In the genomic region with DNA sequence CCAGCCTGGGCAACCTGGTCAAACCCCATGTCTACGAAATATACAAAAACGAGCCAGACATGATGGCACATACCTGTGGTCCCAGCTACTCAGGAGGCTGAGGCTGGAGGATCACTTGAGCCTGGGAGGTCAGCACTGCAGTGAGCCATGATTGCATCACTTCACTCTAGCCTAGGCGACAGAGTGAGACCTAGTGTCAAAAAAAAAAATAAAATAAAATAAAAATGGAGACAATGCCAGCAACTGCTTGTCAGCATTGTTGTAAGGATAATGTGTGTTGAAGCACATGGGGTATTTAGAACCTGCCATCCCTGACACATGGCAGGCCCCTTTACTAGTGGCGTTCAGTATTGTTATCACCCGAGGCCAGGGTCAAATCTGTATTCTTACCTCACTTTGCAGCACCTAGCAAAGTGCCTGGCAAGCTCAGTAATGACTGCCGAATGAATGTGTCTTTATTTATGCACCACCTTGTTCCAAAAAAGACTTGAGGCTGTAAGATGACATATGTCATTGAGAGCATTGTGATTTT, we compare ENCODE assay signal across 18 cellular contexts. TPM values are rescaled to one million over a fixed set of nuclear protein-coding genes. Genes with fewer than 3 reads are reported as not detected.
DNase-seq lines count a peak whose midpoint lies in the region; ATAC-seq and TF ChIP-seq lines count a peak whose summit lies in the region.
"Had no signal": no experiment of that assay in that cellular context is flagged by ENCODE, and none has a peak within 500 bp of the region (broad histone marks: within the 10 kb centered on the region; RNA-seq: fewer than 3 reads in every experiment).

No MANE protein-coding gene starts in this region.

- H4K20me1 ChIP-seq in Loucy (ENCODE audit: insufficient read depth, low read length, poor library complexity, severe bottlenecking) = no peaks in the 10 kb centered on the region

- H3K79me2 ChIP-seq in Loucy (ENCODE audit: insufficient read depth, low read length) = no peaks in the 10 kb centered on the region

- H3K27ac Mint-ChIP-seq in activated CD4-positive, alpha-beta T cell treated with anti-CD3 and anti-CD28 coated beads, Interleukin-2, amount 10 ng/mL, durations not matched to agents 7 days and 5 days = peak overlapping the region; percentile 92
- peak overlapping the region; percentile 94 for H3K27ac Mint-ChIP-seq in activated naive CD8-positive, alpha-beta T cell treated with anti-CD3 and anti-CD28 coated beads, Interleukin-2, amount 10 ng/mL, durations not matched to agents 7 days and 5 days
- peak overlapping the region; percentile 86 for H3K27ac Mint-ChIP-seq in nephron progenitor cell

- TF ChIP-seq CTCF in Loucy (conservative IDR thresholded peaks at IDR 0.05; ENCODE audit: low read length) (no peak), nephron progenitor cell (IDR thresholded peaks at IDR 0.05) (no peak), esophagus muscularis mucosa (IDR thresholded peaks at IDR 0.05) (no peak)

- intact Hi-C loops in esophagus muscularis mucosa (cut with DNase I) = no loop called here

- POLR2A ChIA-PET in activated CD4-positive, alpha-beta T cell treated with anti-CD3 and anti-CD28 coated beads, Interleukin-2, amount 10 ng/mL, durations not matched to agents 7 days and 5 days (lab: Charles Lee) = no interaction called here
- POLR2A ChIA-PET in activated naive CD8-positive, alpha-beta T cell treated with anti-CD3 and anti-CD28 coated beads, Interleukin-2, amount 10 ng/mL, durations not matched to agents 7 days and 5 days (lab: Charles Lee) = interaction anchor here (1.5 to 6.9 kb wide), 5 partner anchors 10 to 26 kb away, joined by 4 to 83 read pairs (median 6); no protein-coding TSS in a partner anchor

- no peak for DNase-seq in activated CD4-positive, alpha-beta T cell treated with anti-CD3 and anti-CD28 coated beads, Interleukin-2, amount 10 ng/mL, durations not matched to agents 7 days and 5 days
- DNase-seq in activated CD4-positive, alpha-beta T cell treated with anti-CD3 and anti-CD28 coated beads for 48 hours = no peak
- DNase-seq in activated naive CD8-positive, alpha-beta T cell treated with anti-CD3 and anti-CD28 coated beads, Interleukin-2, amount 10 ng/mL, durations not matched to agents 7 days and 5 days = no peak
- DNase-seq in nephron progenitor cell (no peak), esophagus muscularis mucosa (ENCODE audit: extremely low spot score) (no peak), C1 segment of cervical spinal cord (lab: John Stamatoyannopoulos, UW) (no peak), iPS-NIHi7 (ENCODE audit: extremely low spot score) (no peak)
- DNase-seq: Calu3, hippocampal formation, NCI-H1105 treated with DMSO at 0.1 percent for 48 hours, NCI-H2171 treated with DMSO at 0.1 percent for 48 hours, SIG-M5, upper lobe of left lung had no signal

- H3K36me3 ChIP-seq in Loucy (ENCODE audit: insufficient read depth, low read length) = no peaks in the 10 kb centered on the region
- H3K36me3 ChIP-seq in esophagus muscularis mucosa = no peaks in the 10 kb centered on the region
- H3K36me3 ChIP-seq: upper lobe of left lung had no signal

- peak overlapping the region; percentile 51 for H3K4me3 Mint-ChIP-seq in activated CD4-positive, alpha-beta T cell treated with anti-CD3 and anti-CD28 coated beads, Interleukin-2, amount 10 ng/mL, durations not matched to agents 7 days and 5 days
- H3K4me3 Mint-ChIP-seq in activated naive CD8-positive, alpha-beta T cell treated with anti-CD3 and anti-CD28 coated beads, Interleukin-2, amount 10 ng/mL, durations not matched to agents 7 days and 5 days = peak overlapping the region; percentile 66
- no peak overlapping the region for H3K4me3 Mint-ChIP-seq in nephron progenitor cell

- H3K9me3 Mint-ChIP-seq in activated CD4-positive, alpha-beta T cell treated with anti-CD3 and anti-CD28 coated beads, Interleukin-2, amount 10 ng/mL, durations not matched to agents 7 days and 5 days = no peaks in the 10 kb centered on the region
- H3K9me3 Mint-ChIP-seq in activated naive CD8-positive, alpha-beta T cell treated with anti-CD3 and anti-CD28 coated beads, Interleukin-2, amount 10 ng/mL, durations not matched to agents 7 days and 5 days = no peaks in the 10 kb centered on the region
- H3K9me3 Mint-ChIP-seq in nephron progenitor cell = no peaks in the 10 kb centered on the region

- no peak for TF ChIP-seq EP300 in esophagus muscularis mucosa (IDR thresholded peaks at IDR 0.05)

- WGBS in esophagus muscularis mucosa = 82% methylated on average over 6 of the region's 6 CpGs

- peak overlapping the region; percentile 51 for H3K9ac ChIP-seq in Loucy (ENCODE audit: low read depth, low read length, poor library complexity, severe bottlenecking)

- H3K4me3 ChIP-seq in Loucy (ENCODE audit: low read length, poor library complexity, severe bottlenecking) = peak overlapping the region; percentile 60
- no peak overlapping the region for H3K4me3 ChIP-seq in esophagus muscularis mucosa
- H3K4me3 ChIP-seq: A549, upper lobe of left lung had no signal

- no peak overlapping the region for H3K27ac ChIP-seq in esophagus muscularis mucosa (replicated peaks in 1 of 4)
- H3K27ac ChIP-seq: A549, upper lobe of left lung had no signal

- H3K9me2 ChIP-seq in Loucy (replicated peaks; ENCODE audit: low read depth, low read length) = no peaks in the 10 kb centered on the region

- ATAC-seq in activated naive CD8-positive, alpha-beta T cell treated with anti-CD3 and anti-CD28 coated beads, Interleukin-2, amount 10 ng/mL, durations not matched to agents 7 days and 5 days (ENCODE audit: low read depth) = no peak
- ATAC-seq: A549, sciatic nerve had no signal

- H3K9me3 ChIP-seq in Loucy (ENCODE audit: insufficient read depth, low read depth, low read length) = no peaks in the 10 kb centered on the region
- no peaks in the 10 kb centered on the region for H3K9me3 ChIP-seq in esophagus muscularis mucosa
- H3K9me3 ChIP-seq: A549, upper lobe of left lung had no signal

- H3K4me1 ChIP-seq in Loucy (ENCODE audit: insufficient read depth, low read length, poor library complexity, severe bottlenecking) (peaks cover 22% of the 10 kb centered on the region), esophagus muscularis mucosa (peaks cover 10 to 26% (median 22%) of the 10 kb centered on the region in 4 donors)
- H3K4me1 ChIP-seq: A549 had no signal

- CTCF ChIA-PET in activated CD4-positive, alpha-beta T cell treated with anti-CD3 and anti-CD28 coated beads, Interleukin-2, amount 10 ng/mL, durations not matched to agents 7 days and 5 days (lab: Charles Lee) = interaction anchor here (0.6 to 1.8 kb wide), 3 partner anchors 10 to 1038 kb away, joined by 3 to 14 read pairs (median 4); no protein-coding TSS in a partner anchor

- no peaks in the 10 kb centered on the region for H3F3A ChIP-seq in Loucy (ENCODE audit: low read depth)

- H3K36me3 Mint-ChIP-seq in activated CD4-positive, alpha-beta T cell treated with anti-CD3 and anti-CD28 coated beads, Interleukin-2, amount 10 ng/mL, durations not matched to agents 7 days and 5 days (ENCODE audit: low read depth) = no peaks in the 10 kb centered on the region
- H3K36me3 Mint-ChIP-seq in activated naive CD8-positive, alpha-beta T cell treated with anti-CD3 and anti-CD28 coated beads, Interleukin-2, amount 10 ng/mL, durations not matched to agents 7 days and 5 days = no peaks in the 10 kb centered on the region
- H3K36me3 Mint-ChIP-seq in nephron progenitor cell (ENCODE audit: low read depth) = no peaks in the 10 kb centered on the region

- H3K4me2 ChIP-seq in Loucy (ENCODE audit: low read depth, low read length, poor library complexity, severe bottlenecking) = peak overlapping the region; percentile 67
- H3K4me2 ChIP-seq: A549 had no signal

- H3K4me1 Mint-ChIP-seq in activated CD4-positive, alpha-beta T cell treated with anti-CD3 and anti-CD28 coated beads, Interleukin-2, amount 10 ng/mL, durations not matched to agents 7 days and 5 days = peaks cover 43% of the 10 kb centered on the region
- peaks cover 47% of the 10 kb centered on the region for H3K4me1 Mint-ChIP-seq in activated naive CD8-positive, alpha-beta T cell treated with anti-CD3 and anti-CD28 coated beads, Interleukin-2, amount 10 ng/mL, durations not matched to agents 7 days and 5 days
- peaks cover 84% of the 10 kb centered on the region for H3K4me1 Mint-ChIP-seq in nephron progenitor cell

- H3K27me3 Mint-ChIP-seq in activated CD4-positive, alpha-beta T cell treated with anti-CD3 and anti-CD28 coated beads, Interleukin-2, amount 10 ng/mL, durations not matched to agents 7 days and 5 days = no peaks in the 10 kb centered on the region
- no peaks in the 10 kb centered on the region for H3K27me3 Mint-ChIP-seq in activated naive CD8-positive, alpha-beta T cell treated with anti-CD3 and anti-CD28 coated beads, Interleukin-2, amount 10 ng/mL, durations not matched to agents 7 days and 5 days
- H3K27me3 Mint-ChIP-seq in nephron progenitor cell (ENCODE audit: low read depth, poor library complexity) = no peaks in the 10 kb centered on the region

- H2AFZ ChIP-seq in Loucy (ENCODE audit: low read length) = no peak overlapping the region

- H3K27me3 ChIP-seq in Loucy (ENCODE audit: insufficient read depth, low read length, poor library complexity, severe bottlenecking) (no peaks in the 10 kb centered on the region), esophagus muscularis mucosa (no peaks in the 10 kb centered on the region)
- H3K27me3 ChIP-seq: upper lobe of left lung had no signal

- no peak for TF ChIP-seq POLR2A in esophagus muscularis mucosa (IDR thresholded peaks at IDR 0.05; ENCODE audit: low read depth)

RNA-seq across cellular contexts. Expression of a gene that starts 32.4 kb away (rescaled TPM):
- total RNA-seq in activated CD4-positive, alpha-beta T cell treated with anti-CD3 and anti-CD28 coated beads, Interleukin-2, amount 10 ng/mL, durations not matched to agents 7 days and 5 days = not detected
- not detected for total RNA-seq in activated naive CD8-positive, alpha-beta T cell treated with anti-CD3 and anti-CD28 coated beads, Interleukin-2, amount 10 ng/mL, durations not matched to agents 7 days and 5 days
- total RNA-seq in esophagus muscularis mucosa = under 1 TPM in 2 of 4 donors, not detected in 2; 0.06 to 0.13 TPM
- total RNA-seq: Calu3, fibroblast of lung, left lobe of liver had no signal

RNA-seq across cellular contexts. Expression of a gene that starts 55.2 kb away (rescaled TPM):
- 10 to 100 TPM; 16.8 to 20.1 TPM for total RNA-seq in activated CD4-positive, alpha-beta T cell treated with anti-CD3 and anti-CD28 coated beads, Interleukin-2, amount 10 ng/mL, durations not matched to agents 7 days and 5 days
- total RNA-seq in activated naive CD8-positive, alpha-beta T cell treated with anti-CD3 and anti-CD28 coated beads, Interleukin-2, amount 10 ng/mL, durations not matched to agents 7 days and 5 days = 10 to 100 TPM; 30.3 to 31.0 TPM
- 10 to 100 TPM; 11.2 to 20.6 (median 14.5) TPM for total RNA-seq in esophagus muscularis mucosa
